ENCODE assay signal across 8 cellular contexts in genomic region chr12:94147991-94148840, GRCh38. TPM values are rescaled to one million over a fixed set of nuclear protein-coding genes. Genes with fewer than 3 reads are reported as not detected.
DNase-seq lines count a peak whose midpoint lies in the region; ATAC-seq and TF ChIP-seq lines count a peak whose summit lies in the region.

TSS of gene PLXNC1 (plus strand) at chr12:94148577. CDS start at chr12:94148972, 395 bp downstream.

- peak within 1 kb of the TSS; percentile 83 for H3K27ac Mint-ChIP-seq in activated naive CD4-positive, alpha-beta T cell treated with anti-CD3 and anti-CD28 coated beads, Interleukin-2, amount 10 ng/mL, durations not matched to agents 7 days and 5 days

- WGBS in tibial nerve, 2 donors = 1% methylated on average over 49 to 59 of the region's 89 CpGs

- H3K27me3 ChIP-seq in tibial nerve = peaks cover 0 to 39% of the 10 kb centered on the region in 2 donors

- ATAC-seq in GM19025 (IDR thresholded peaks at IDR 0.05; ENCODE audit: low read depth, unreplicated experiment) (peak; percentile 38), HG03175 (IDR thresholded peaks at IDR 0.05; ENCODE audit: unreplicated experiment) (peak; percentile 38)

- TF ChIP-seq POLR2A in tibial nerve (IDR thresholded peaks at IDR 0.05) = no peak

- DNase-seq in AG09309 (ENCODE audit: low read depth) = no peak
- DNase-seq in RWPE1 (ENCODE audit: low spot score) = peak; percentile 37
- peak; percentile 91 for DNase-seq in activated naive CD4-positive, alpha-beta T cell treated with anti-CD3 and anti-CD28 coated beads, Interleukin-2, amount 10 ng/mL, durations not matched to agents 7 days and 5 days
- peak; percentile 40 for DNase-seq in glomerular visceral epithelial cell (ENCODE audit: extremely low spot score)
- DNase-seq in nucleus accumbens (lab: John Stamatoyannopoulos, UW) = peak in 39 of 56 donors; percentile 11 to 82 (median 36)
- no peak for DNase-seq in tibial nerve (ENCODE audit: low spot score in 2 of 2)

- CTCF ChIA-PET in RWPE1 (lab: Yijun Ruan, JAX) = interaction anchor here (0.6 to 1.0 kb wide), 2 partner anchors 18 to 521 kb away, joined by 3 read pairs; no protein-coding TSS in a partner anchor
- CTCF ChIA-PET in activated naive CD4-positive, alpha-beta T cell treated with anti-CD3 and anti-CD28 coated beads, Interleukin-2, amount 10 ng/mL, durations not matched to agents 7 days and 5 days (lab: Charles Lee) = interaction anchor here (0.5 to 2.2 kb wide), 13 partner anchors 10 to 642 kb away, joined by 3 to 9 read pairs (median 3); partner anchors contain the start of gene CEP83

- H3K9me3 Mint-ChIP-seq in activated naive CD4-positive, alpha-beta T cell treated with anti-CD3 and anti-CD28 coated beads, Interleukin-2, amount 10 ng/mL, durations not matched to agents 7 days and 5 days = no peaks in the 10 kb centered on the region

- POLR2A ChIA-PET in RWPE1 (lab: Yijun Ruan, JAX; ENCODE audit: low non-redundant PET) = no interaction called here

- H3K9me3 ChIP-seq in tibial nerve = no peaks in the 10 kb centered on the region

- peaks cover 36% of the 10 kb centered on the region for H3K4me1 Mint-ChIP-seq in activated naive CD4-positive, alpha-beta T cell treated with anti-CD3 and anti-CD28 coated beads, Interleukin-2, amount 10 ng/mL, durations not matched to agents 7 days and 5 days

- TF ChIP-seq EP300 in tibial nerve (IDR thresholded peaks at IDR 0.05) = no peak

- H3K27ac ChIP-seq in RWPE1 = no peak within 1 kb of the TSS
- H3K27ac ChIP-seq in tibial nerve = peak within 1 kb of the TSS in 2 of 4 donors; percentile 45 to 57

- TF ChIP-seq CTCF in AG09309 (IDR thresholded peaks at IDR 0.05; ENCODE audit: control insufficient read depth, insufficient read depth, low read depth, low read length, missing control alignments) (no peak), RWPE1 (conservative IDR thresholded peaks at IDR 0.05; ENCODE audit: low read depth) (no peak), tibial nerve (IDR thresholded peaks at IDR 0.05) (no peak)

- peak within 1 kb of the TSS; percentile 88 for H3K4me3 Mint-ChIP-seq in activated naive CD4-positive, alpha-beta T cell treated with anti-CD3 and anti-CD28 coated beads, Interleukin-2, amount 10 ng/mL, durations not matched to agents 7 days and 5 days

- H3K27me3 Mint-ChIP-seq in activated naive CD4-positive, alpha-beta T cell treated with anti-CD3 and anti-CD28 coated beads, Interleukin-2, amount 10 ng/mL, durations not matched to agents 7 days and 5 days = peaks cover 43% of the 10 kb centered on the region

- H3K36me3 Mint-ChIP-seq in activated naive CD4-positive, alpha-beta T cell treated with anti-CD3 and anti-CD28 coated beads, Interleukin-2, amount 10 ng/mL, durations not matched to agents 7 days and 5 days = peaks cover 16% of the 10 kb centered on the region

- H3K4me1 ChIP-seq in tibial nerve = peaks cover 0 to 44% (median 7%) of the 10 kb centered on the region in 4 donors

- peak within 1 kb of the TSS; percentile 50 for H3K4me3 ChIP-seq in AG09309 (ENCODE audit: control insufficient read depth, low read depth, low read length)
- H3K4me3 ChIP-seq in tibial nerve = peak within 1 kb of the TSS; percentile 45 to 72 (median 58)

- no peaks in the 10 kb centered on the region for H3K36me3 ChIP-seq in tibial nerve

RNA-seq across cellular contexts. Expression of gene PLXNC1, which starts in this region (rescaled TPM):
- 10 to 100 TPM in 2 of 4 donors, 1 to 10 TPM in 2; 9.0 to 20.8 (median 11.4) TPM for total RNA-seq in tibial nerve

Comparison
In these comparisons a context has a peak if more than half of its experiments do, and no peak if none do; other contexts are left out.
1. DNase-seq: peak in RWPE1 (single experiment), activated naive CD4-positive, alpha-beta T cell treated with anti-CD3 and anti-CD28 coated beads, Interleukin-2, amount 10 ng/mL, durations not matched to agents 7 days and 5 days (single experiment), glomerular visceral epithelial cell (single experiment) and nucleus accumbens (39 of 56); none in AG09309 (single experiment) and tibial nerve (0 of 2).